12 cellular contexts compared by ENCODE assay signal in the genomic region with DNA sequence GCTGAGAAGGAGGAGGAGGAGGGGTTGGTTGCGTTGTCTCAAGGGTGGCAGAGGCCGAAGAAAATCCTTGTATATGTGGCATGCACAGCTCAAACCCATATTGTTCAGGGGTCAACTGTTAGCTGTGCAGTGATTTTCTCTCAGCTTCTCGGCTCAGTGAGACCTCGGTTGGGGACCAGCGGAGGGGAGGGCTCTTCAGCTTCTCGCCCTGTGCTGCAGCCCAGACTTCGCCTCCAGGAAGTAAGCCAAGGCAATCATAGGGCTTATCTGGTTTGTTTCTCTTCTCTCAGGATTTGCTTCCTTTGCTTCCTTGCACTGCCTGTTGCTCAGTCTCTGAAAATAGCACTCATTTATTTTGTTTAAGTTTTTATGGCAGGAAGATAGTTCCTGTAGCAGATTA.
A peak's percentile ranks its signal among the peaks of the same experiment; 100 is the strongest.
DNase-seq lines count a peak whose midpoint lies in the region; ATAC-seq and TF ChIP-seq lines count a peak whose summit lies in the region.
"Had no signal": no experiment of that assay in that cellular context is flagged by ENCODE, and none has a peak within 500 bp of the region (broad histone marks: within the 10 kb centered on the region; RNA-seq: fewer than 3 reads in every experiment).

No MANE protein-coding gene starts in this region.

- 27 to 30% methylated on average over 7 of the region's 7 CpGs for WGBS in body of pancreas, 2 donors
- 34% methylated on average over 7 of the region's 7 CpGs for WGBS in hepatocyte (ENCODE audit: low lambda C conversion rate, missing lambda C conversion rate)
- WGBS in trophoblast cell (ENCODE audit: extremely low coverage, insufficient coverage, insufficient read length), result no CpG with 5 or more reads among the region's 7 CpGs

- H3K79me2 ChIP-seq in hepatocyte (no peaks in the 10 kb centered on the region), trophoblast cell (ENCODE audit: control insufficient read depth, insufficient read depth, low read length, poor library complexity) (peaks cover 7% of the 10 kb centered on the region)

- ATAC-seq in body of pancreas (no peak), GM21825 (IDR thresholded peaks at IDR 0.05; ENCODE audit: unreplicated experiment) (no peak)

- H3K9me3 ChIP-seq in body of pancreas (no peaks in the 10 kb centered on the region), hepatocyte (ENCODE audit: low read depth) (no peaks in the 10 kb centered on the region), trophoblast cell (ENCODE audit: insufficient read depth, low read depth, low read length) (no peaks in the 10 kb centered on the region)

- H3K14ac ChIP-seq in trophoblast cell (ENCODE audit: low read length), result peak overlapping the region; percentile 33

- H3K9ac ChIP-seq in trophoblast cell (ENCODE audit: low read length), result no peak overlapping the region

- no peak overlapping the region for H3K4me3 ChIP-seq in body of pancreas
- no peak overlapping the region for H3K4me3 ChIP-seq in hepatocyte
- no peak overlapping the region for H3K4me3 ChIP-seq in trophoblast cell (ENCODE audit: low read depth, low read length)

- H4K8ac ChIP-seq in trophoblast cell (ENCODE audit: low read depth, low read length), result peak overlapping the region; percentile 44

- H3K36me3 ChIP-seq in body of pancreas (replicated peaks in 1 of 2; ENCODE audit: insufficient read depth in 1 of 2, low read depth in 2 of 2) (no peaks in the 10 kb centered on the region), hepatocyte (replicated peaks; ENCODE audit: insufficient read depth, low read depth) (no peaks in the 10 kb centered on the region), trophoblast cell (ENCODE audit: control insufficient read depth in 1 of 2, insufficient read depth in 2 of 2, low read length in 2 of 2) (no peaks in the 10 kb centered on the region)

- DNase-seq in ELF-1 (ENCODE audit: low read depth, low spot score), result peak; percentile 56
- no peak for DNase-seq in body of pancreas
- DNase-seq in hepatocyte (ENCODE audit: low spot score), result peak; percentile 55
- no peak for DNase-seq in trophoblast cell
- DNase-seq in NCI-H2171 (lab: John Stamatoyannopoulos, UW), result no peak
- DNase-seq in NCI-H526 treated with DMSO at 0.1 percent for 48 hours (lab: John Stamatoyannopoulos, UW), result no peak
- no peak for DNase-seq in activated CD8-positive, alpha-beta memory T cell treated with anti-CD3 and anti-CD28 coated beads, Interleukin-2, amount 50 U/mL, for 48 hours
- DNase-seq: DMS79, kidney glomerular epithelial cell, NCI-H446, RPMI8226 had no signal

- H2AFZ ChIP-seq in hepatocyte (no peak overlapping the region), trophoblast cell (ENCODE audit: insufficient read depth, low read length, poor library complexity) (no peak overlapping the region)

- no peak for TF ChIP-seq POLR2A in body of pancreas (IDR thresholded peaks at IDR 0.05)

- H2AK5ac ChIP-seq in trophoblast cell (ENCODE audit: low read length), result no peak overlapping the region

- H3K18ac ChIP-seq in trophoblast cell (ENCODE audit: low read length), result peak overlapping the region; percentile 57

- peak overlapping the region; percentile 80 for H4K91ac ChIP-seq in trophoblast cell (ENCODE audit: low read depth, low read length)

- peaks cover 28% of the 10 kb centered on the region for H3K79me1 ChIP-seq in trophoblast cell (ENCODE audit: low read length)

- no peaks in the 10 kb centered on the region for H4K20me1 ChIP-seq in hepatocyte (ENCODE audit: insufficient read depth, poor library complexity, severe bottlenecking)

- H2BK5ac ChIP-seq in trophoblast cell (ENCODE audit: low read depth, low read length, poor library complexity), result peak overlapping the region; percentile 73

- no peak for TF ChIP-seq CTCF in body of pancreas (IDR thresholded peaks at IDR 0.05)
- TF ChIP-seq CTCF in hepatocyte (IDR thresholded peaks at IDR 0.05; ENCODE audit: poor library complexity), result no peak

- H2BK120ac ChIP-seq in trophoblast cell (ENCODE audit: insufficient read depth, low read length, poor library complexity), result peak overlapping the region; percentile 50

- H3K27ac ChIP-seq in body of pancreas (peak overlapping the region; percentile 11 to 72 (median 68)), hepatocyte (peak overlapping the region; percentile 94), trophoblast cell (ENCODE audit: low read depth, low read length) (peak overlapping the region; percentile 95)

- H3K4me1 ChIP-seq in body of pancreas (peaks cover 13% of the 10 kb centered on the region), hepatocyte (ENCODE audit: insufficient read depth) (peaks cover 23% of the 10 kb centered on the region), trophoblast cell (ENCODE audit: control insufficient read depth in 1 of 2, insufficient read depth in 2 of 2, low read length in 2 of 2) (peaks cover 28 to 30% of the 10 kb centered on the region in 2 experiments)

- peak overlapping the region; percentile 68 for H3K4me2 ChIP-seq in hepatocyte
- H3K4me2 ChIP-seq in trophoblast cell (ENCODE audit: low read length), result peak overlapping the region; percentile 56

- H3K23ac ChIP-seq in trophoblast cell (ENCODE audit: low read length), result no peak overlapping the region

- no peak overlapping the region for H3K4ac ChIP-seq in trophoblast cell (ENCODE audit: low read depth, low read length)

- intact Hi-C loops in body of pancreas (cut with DNase I), result no loop called here

- peak overlapping the region; percentile 52 for H2BK12ac ChIP-seq in trophoblast cell (ENCODE audit: low read length)

- no peak overlapping the region for H4K12ac ChIP-seq in trophoblast cell (ENCODE audit: low read depth, low read length)

- H3K9me2 ChIP-seq in hepatocyte (replicated peaks; ENCODE audit: insufficient read depth), result no peaks in the 10 kb centered on the region

- H3K27me3 ChIP-seq in body of pancreas (no peaks in the 10 kb centered on the region), hepatocyte (no peaks in the 10 kb centered on the region), trophoblast cell (ENCODE audit: insufficient read depth, low read length) (no peaks in the 10 kb centered on the region)

Comparison
In these comparisons a context has a peak if more than half of its experiments do, and no peak if none do; other contexts are left out.
1. DNase-seq: peak in ELF-1 (single experiment) and hepatocyte (single experiment); none in body of pancreas (0 of 4), trophoblast cell (0 of 2), NCI-H2171 (single experiment), NCI-H526 treated with DMSO at 0.1 percent for 48 hours (single experiment) and activated CD8-positive, alpha-beta memory T cell treated with anti-CD3 and anti-CD28 coated beads, Interleukin-2, amount 50 U/mL, for 48 hours (single experiment).
2. Peak in every context shown above with its lines, with median percentiles within 50 percentile points of each other: H3K27ac ChIP-seq.